8 cellular contexts compared by ENCODE assay signal in genomic region chr17:67824735-67825626, GRCh38. TPM values are rescaled to one million over a fixed set of nuclear protein-coding genes. Genes with fewer than 3 reads are reported as not detected.
A peak's percentile ranks its signal among the peaks of the same experiment; 100 is the strongest.
DNase-seq lines count a peak whose midpoint lies in the region; ATAC-seq and TF ChIP-seq lines count a peak whose summit lies in the region.

Gene BPTF (plus strand): TSS chr17:67825503. CDS start chr17:67825725, 222 bp downstream.

- DNase-seq in AG10803 (ENCODE audit: low read depth), result peak; percentile 87
- peak; percentile 71 to 93 for DNase-seq in NCI-H446 (lab: John Stamatoyannopoulos, UW)
- DNase-seq in cerebellar cortex (ENCODE audit: low spot score), result peak; percentile 90
- DNase-seq in kidney epithelial cell (ENCODE audit: low read depth), result peak; percentile 45
- DNase-seq in stimulated activated CD4-positive, alpha-beta T cell treated with anti-CD3 and anti-CD28 coated beads, Interleukin-15, amount 100 ng/mL, for 48 hours (ENCODE audit: low read depth in 2 of 2), result peak; percentile 87 to 89

- TF ChIP-seq CTCF in AG10803 (conservative IDR thresholded peaks at IDR 0.05; ENCODE audit: low read length) (peak; percentile 54), kidney epithelial cell (IDR thresholded peaks at IDR 0.05; ENCODE audit: insufficient read depth, low read length, poor library complexity, severe bottlenecking) (peak; percentile 22)

- no peaks in the 10 kb centered on the region for H3K36me3 ChIP-seq in kidney epithelial cell (ENCODE audit: control insufficient read depth, insufficient read depth, low read length)

- peak; percentile 87 for ATAC-seq in GM19023 (IDR thresholded peaks at IDR 0.05; ENCODE audit: unreplicated experiment)
- ATAC-seq in HG03280 (IDR thresholded peaks at IDR 0.05; ENCODE audit: unreplicated experiment), result peak; percentile 82
- peak; percentile 88 to 93 for ATAC-seq in activated CD4-positive, CD25-positive, alpha-beta regulatory T cell treated with anti-CD3 and anti-CD28 coated beads, Interleukin-2, amount 50 U/mL, for 24 hours

- no peaks in the 10 kb centered on the region for H3K27me3 ChIP-seq in kidney epithelial cell (ENCODE audit: control insufficient read depth, insufficient read depth, low read length)

- peak within 1 kb of the TSS; percentile 99 for H3K4me3 ChIP-seq in AG10803 (ENCODE audit: low read length)
- peak within 1 kb of the TSS; percentile 85 for H3K4me3 ChIP-seq in kidney epithelial cell (ENCODE audit: low read depth, low read length)

RNA-seq across cellular contexts. Expression of gene BPTF, which starts in this region (rescaled TPM):
- total RNA-seq in kidney epithelial cell, result 41.3 and 48.5 TPM in 2 replicates

Comparison
In these comparisons a context has a peak if more than half of its experiments do, and no peak if none do; other contexts are left out.
1. Peak in every context shown above with its lines: DNase-seq, ATAC-seq and H3K4me3 ChIP-seq.